ENCODE assay signal across 17 cellular contexts in genomic region chr3:127593187-127593586, GRCh38.
"Had no signal": no experiment of that assay in that cellular context is flagged by ENCODE, and none has a peak within 500 bp of the region (broad histone marks: within the 10 kb centered on the region; RNA-seq: fewer than 3 reads in every experiment).

No MANE protein-coding gene starts in this region.

- H3K36me3 ChIP-seq: ovary, sigmoid colon, spleen, upper lobe of left lung had no signal

- ATAC-seq: foreskin keratinocyte, left ventricle myocardium superior had no signal

- H3K27ac Mint-ChIP-seq: activated naive CD8-positive, alpha-beta T cell treated with anti-CD3 and anti-CD28 coated beads for 36 hours had no signal

- H3K4me3 ChIP-seq: ovary, sigmoid colon, upper lobe of left lung had no signal

- H3K27me3 Mint-ChIP-seq: activated naive CD8-positive, alpha-beta T cell treated with anti-CD3 and anti-CD28 coated beads for 36 hours; stimulated activated naive CD8-positive, alpha-beta T cell treated with anti-CD3 and anti-CD28 coated beads, Interleukin-15, Interleukin-2, amounts not matched to agents 100 ng/mL and 50 ng/mL, for 24 hours had no signal

- DNase-seq: activated CD4-positive, CD25-positive, alpha-beta regulatory T cell treated with anti-CD3 and anti-CD28 coated beads, Interleukin-2, amount 50 U/mL, for 72 hours; activated gamma-delta T cell; activated naive CD8-positive, alpha-beta T cell treated with anti-CD3 and anti-CD28 coated beads for 36 hours; activated T-cell treated with anti-CD3 and anti-CD28 coated beads, Interleukin-2, amount 50 U/mL, for 48 hours; amygdala; cortex of kidney; effector CD8-positive, alpha-beta T cell; foreskin keratinocyte; kidney glomerular epithelial cell; left ventricle myocardium superior; mesenchymal stem cell; ovary; sigmoid colon; spleen; T-helper 1 cell had no signal

- H3K27ac ChIP-seq: foreskin keratinocyte, ovary, sigmoid colon had no signal

- H3K27me3 ChIP-seq: foreskin keratinocyte, ovary, sigmoid colon, spleen, upper lobe of left lung had no signal

- H3K4me3 Mint-ChIP-seq: activated naive CD8-positive, alpha-beta T cell treated with anti-CD3 and anti-CD28 coated beads for 36 hours; stimulated activated naive CD8-positive, alpha-beta T cell treated with anti-CD3 and anti-CD28 coated beads, Interleukin-15, Interleukin-2, amounts not matched to agents 100 ng/mL and 50 ng/mL, for 24 hours had no signal

- H3K9me3 ChIP-seq: ovary, sigmoid colon, spleen, upper lobe of left lung had no signal

- H3K9me3 Mint-ChIP-seq: activated naive CD8-positive, alpha-beta T cell treated with anti-CD3 and anti-CD28 coated beads for 36 hours; stimulated activated naive CD8-positive, alpha-beta T cell treated with anti-CD3 and anti-CD28 coated beads, Interleukin-15, Interleukin-2, amounts not matched to agents 100 ng/mL and 50 ng/mL, for 24 hours had no signal
